ENCODE assay signal across 8 cellular contexts in genomic region chr3:184134746-184135148, GRCh38. TPM values are rescaled to one million over a fixed set of nuclear protein-coding genes. Genes with fewer than 3 reads are reported as not detected.
DNase-seq lines count a peak whose midpoint lies in the region; ATAC-seq and TF ChIP-seq lines count a peak whose summit lies in the region.

No MANE protein-coding gene starts in this region.

- intact Hi-C loops in psoas muscle (cut with DNase I): loop anchor here (2.0 to 5.0 kb wide), 5 partner anchors 20 to 237 kb away; partner anchors contain the start of genes ABCC5 (in 1 of the 2), DVL3 (in 1 of the 2) and PSMD2 (in 1 of the 2)
- intact Hi-C loops in left colon (cut with DNase I, micrococcal nuclease): loop anchor here in 1 of 2 donors (10.0 kb wide), 1 partner anchor 110 kb away; the partner anchor contains the start of genes ALG3 and EEF1AKMT4

- peak; percentile 13 for DNase-seq in GM12865 (ENCODE audit: low read depth)
- no peak for DNase-seq in SK-N-SH
- DNase-seq in foreskin keratinocyte: no peak
- no peak for DNase-seq in psoas muscle
- no peak for DNase-seq in left colon
- no peak for DNase-seq in GM19240 (ENCODE audit: insufficient read length, low spot score)
- no peak for DNase-seq in NCI-H526 (lab: John Stamatoyannopoulos, UW)

- ATAC-seq in HG02610 (IDR thresholded peaks at IDR 0.05; ENCODE audit: unreplicated experiment): peak; percentile 11
- ATAC-seq in foreskin keratinocyte: no peak
- peak in 2 of 4 donors; percentile 9 to 12 for ATAC-seq in psoas muscle
- ATAC-seq in left colon: no peak

- TF ChIP-seq CTCF in GM12865 (IDR thresholded peaks at IDR 0.05; ENCODE audit: insufficient read depth, low read depth, low read length, missing control alignments): no peak
- TF ChIP-seq CTCF in SK-N-SH (IDR thresholded peaks at IDR 0.05): no peak
- no peak for TF ChIP-seq CTCF in foreskin keratinocyte (conservative IDR thresholded peaks at IDR 0.05)
- no peak for TF ChIP-seq CTCF in psoas muscle (IDR thresholded peaks at IDR 0.05)

- no peaks in the 10 kb centered on the region for H3K9me2 ChIP-seq in SK-N-SH

- no peaks in the 10 kb centered on the region for H4K20me1 ChIP-seq in SK-N-SH (ENCODE audit: insufficient read depth)

- H3F3A ChIP-seq in SK-N-SH (replicated peaks; ENCODE audit: insufficient read depth): peaks cover 10% of the 10 kb centered on the region

- H3K9me3 ChIP-seq in SK-N-SH (no peaks in the 10 kb centered on the region), psoas muscle (no peaks in the 10 kb centered on the region)

- TF ChIP-seq EP300 in SK-N-SH (IDR thresholded peaks at IDR 0.05; ENCODE audit: borderline replicate concordance in 1 of 2, low read depth in 1 of 2, low read length in 1 of 2): no peak

- no peak for TF ChIP-seq RAD21 in SK-N-SH (IDR thresholded peaks at IDR 0.05; ENCODE audit: low read length)

- peaks cover 56% of the 10 kb centered on the region for H3K79me2 ChIP-seq in SK-N-SH (ENCODE audit: insufficient read depth)

- H3K36me3 ChIP-seq in SK-N-SH (replicated peaks in 1 of 2; ENCODE audit: control insufficient read depth in 1 of 2, insufficient read depth in 2 of 2, low read length in 1 of 2) (peaks cover 3 to 9% of the 10 kb centered on the region in 2 experiments), psoas muscle (ENCODE audit: insufficient read depth in 1 of 2, low read depth in 1 of 2) (peaks cover 3 to 29% of the 10 kb centered on the region in 2 donors)

- POLR2A ChIA-PET in SK-N-SH (lab: Yijun Ruan, JAX): interaction anchor here (1.3 to 1.5 kb wide), 2 partner anchors 10 to 21 kb away, joined by 4 to 9 read pairs; partner anchors contain the start of gene DVL3

- H3K4me3 ChIP-seq in GM12865 (ENCODE audit: low read depth, low read length) (peak overlapping the region; percentile 96), SK-N-SH (ENCODE audit: low read depth in 2 of 2, low read length in 1 of 2) (peak overlapping the region; percentile 82 to 96), psoas muscle (peak overlapping the region; percentile 96)

- CTCF ChIA-PET in SK-N-SH (lab: Yijun Ruan, JAX): interaction anchor here (0.7 to 4.0 kb wide), 12 partner anchors 10 to 551 kb away, joined by 3 to 31 read pairs (median 5); partner anchors contain the start of genes ABCC5, EEF1AKMT4 and PARL

- no peaks in the 10 kb centered on the region for H3K27me3 ChIP-seq in SK-N-SH (ENCODE audit: insufficient read depth)
- no peaks in the 10 kb centered on the region for H3K27me3 ChIP-seq in foreskin keratinocyte
- no peaks in the 10 kb centered on the region for H3K27me3 ChIP-seq in psoas muscle (ENCODE audit: insufficient read depth in 3 of 3, low read length in 2 of 3)

- H3K4me1 ChIP-seq in SK-N-SH (ENCODE audit: control insufficient read depth in 1 of 2, insufficient read depth in 2 of 2, low read depth in 1 of 2, low read length in 1 of 2) (peaks cover 0 to 8% of the 10 kb centered on the region in 2 experiments; a peak in 3 of 4 replicates), foreskin keratinocyte (peaks cover 4% of the 10 kb centered on the region), psoas muscle (peaks cover 11% of the 10 kb centered on the region)

- H3K9ac ChIP-seq in SK-N-SH: peak overlapping the region; percentile 92

- WGBS in SK-N-SH (ENCODE audit: low lambda C conversion rate): 0% methylated on average over 16 of the region's 21 CpGs
- WGBS in psoas muscle, 3 donors: 0% methylated on average over 21 of the region's 21 CpGs

- H2AFZ ChIP-seq in SK-N-SH (ENCODE audit: low read depth): peak overlapping the region; percentile 75

- H3K4me2 ChIP-seq in SK-N-SH: peak overlapping the region; percentile 90

- H3K27ac ChIP-seq in SK-N-SH (ENCODE audit: low read depth in 2 of 2, low read length in 1 of 2) (peak overlapping the region; percentile 70 to 86), foreskin keratinocyte (peak overlapping the region; percentile 30), psoas muscle (peak overlapping the region; percentile 93)

TF ChIP-seq in SK-N-SH, 30 proteins besides CTCF, POLR2A, EP300 and RAD21:
- TF ChIP-seq MEF2A (IDR thresholded peaks at IDR 0.05; ENCODE audit: borderline replicate concordance, low read depth) (no peak), JUND (IDR thresholded peaks at IDR 0.05) (no peak), RFX5 (IDR thresholded peaks at IDR 0.05; ENCODE audit: low read length) (no peak), POLR2AphosphoS5 (IDR thresholded peaks at IDR 0.05; ENCODE audit: low read depth, low read length) (no peak), GATA2 (CRISPR knock-in tag; IDR thresholded peaks at IDR 0.05) (no peak), TCF12 (IDR thresholded peaks at IDR 0.05) (no peak), EZH2phosphoT487 (IDR thresholded peaks at IDR 0.05; ENCODE audit: borderline replicate concordance, low read depth) (no peak), ELF1 (IDR thresholded peaks at IDR 0.05) (no peak), RXRA (IDR thresholded peaks at IDR 0.05; ENCODE audit: borderline replicate concordance, low read depth) (no peak), MAX (IDR thresholded peaks at IDR 0.05; ENCODE audit: low read depth) (no peak), YY1 (IDR thresholded peaks at IDR 0.05; ENCODE audit: low read depth) (no peak), TEAD4 (IDR thresholded peaks at IDR 0.05; ENCODE audit: borderline replicate concordance, insufficient read depth) (no peak)
- TF ChIP-seq, protein P1, sequence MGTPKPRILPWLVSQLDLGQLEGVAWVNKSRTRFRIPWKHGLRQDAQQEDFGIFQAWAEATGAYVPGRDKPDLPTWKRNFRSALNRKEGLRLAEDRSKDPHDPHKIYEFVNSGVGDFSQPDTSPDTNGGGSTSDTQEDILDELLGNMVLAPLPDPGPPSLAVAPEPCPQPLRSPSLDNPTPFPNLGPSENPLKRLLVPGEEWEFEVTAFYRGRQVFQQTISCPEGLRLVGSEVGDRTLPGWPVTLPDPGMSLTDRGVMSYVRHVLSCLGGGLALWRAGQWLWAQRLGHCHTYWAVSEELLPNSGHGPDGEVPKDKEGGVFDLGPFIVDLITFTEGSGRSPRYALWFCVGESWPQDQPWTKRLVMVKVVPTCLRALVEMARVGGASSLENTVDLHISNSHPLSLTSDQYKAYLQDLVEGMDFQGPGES (IDR thresholded peaks at IDR 0.05; ENCODE audit: low read depth, low read length): no peak

RNA-seq across cellular contexts. Expression of gene EIF2B5, which starts 0.4 kb away (rescaled TPM):
- polyA plus RNA-seq in SK-N-SH (2012; rRNA removed) (46.8 and 61.5 TPM in 2 replicates), foreskin keratinocyte (34.0 and 37.7 TPM in 2 replicates), psoas muscle (100 to 1,000 TPM in 1 of 3 donors, 10 to 100 TPM in 2; 61.4 to 101 (median 80.3) TPM)
- 36.1 and 42.9 TPM in 2 replicates for polyA plus RNA-seq in SK-N-SH (2012; cell fraction: cytosol; rRNA removed)
- 113 and 133 TPM in 2 replicates for polyA plus RNA-seq in SK-N-SH (2012; cell fraction: nucleus; rRNA removed)
- total RNA-seq in foreskin keratinocyte (42.3 and 45.1 TPM in 2 replicates), psoas muscle (10 to 100 TPM; 44.0 to 55.1 (median 50.0) TPM), left colon (10 to 100 TPM; 32.6 to 40.8 TPM)

RNA-seq across cellular contexts. Expression of gene DVL3, which starts 20.4 kb away (rescaled TPM):
- polyA plus RNA-seq in SK-N-SH (2012; rRNA removed) (29.6 and 30.1 TPM in 2 replicates), foreskin keratinocyte (24.0 and 26.9 TPM in 2 replicates), psoas muscle (10 to 100 TPM; 32.3 to 57.6 (median 36.1) TPM)
- 16.3 and 19.3 TPM in 2 replicates for polyA plus RNA-seq in SK-N-SH (2012; cell fraction: cytosol; rRNA removed)
- polyA plus RNA-seq in SK-N-SH (2012; cell fraction: nucleus; rRNA removed): 117 and 125 TPM in 2 replicates
- total RNA-seq in foreskin keratinocyte (26.5 and 31.5 TPM in 2 replicates), psoas muscle (10 to 100 TPM; 46.7 to 57.2 (median 47.7) TPM), left colon (10 to 100 TPM; 63.2 to 66.3 TPM)

RNA-seq across cellular contexts. Expression of gene HTR3E, which starts 37.9 kb away (rescaled TPM):
- not detected in 2 replicates for polyA plus RNA-seq in SK-N-SH (2012; rRNA removed)
- not detected in 2 replicates for polyA plus RNA-seq in SK-N-SH (2012; cell fraction: cytosol; rRNA removed)
- not detected in 2 replicates for polyA plus RNA-seq in SK-N-SH (2012; cell fraction: nucleus; rRNA removed)
- not detected in 2 replicates for total RNA-seq in foreskin keratinocyte
- polyA plus RNA-seq in foreskin keratinocyte: not detected in 2 replicates
- total RNA-seq in psoas muscle: not detected
- polyA plus RNA-seq in psoas muscle: under 1 TPM in 1 of 3 donors, not detected in 2; 0.01 TPM
- under 1 TPM; 0.50 to 0.70 TPM for total RNA-seq in left colon

RNA-seq across cellular contexts. Expression of gene AP2M1, which starts 39.9 kb away (rescaled TPM):
- 645 and 759 TPM in 2 replicates for polyA plus RNA-seq in SK-N-SH (2012; rRNA removed)
- polyA plus RNA-seq in SK-N-SH (2012; cell fraction: cytosol; rRNA removed): 537 and 665 TPM in 2 replicates
- polyA plus RNA-seq in SK-N-SH (2012; cell fraction: nucleus; rRNA removed): 480 and 683 TPM in 2 replicates
- total RNA-seq in foreskin keratinocyte: 290 and 295 TPM in 2 replicates
- 328 and 329 TPM in 2 replicates for polyA plus RNA-seq in foreskin keratinocyte
- total RNA-seq in psoas muscle: 100 to 1,000 TPM; 157 to 178 (median 165) TPM
- polyA plus RNA-seq in psoas muscle: 100 to 1,000 TPM; 166 to 299 (median 285) TPM
- 100 to 1,000 TPM; 211 to 219 TPM for total RNA-seq in left colon

RNA-seq across cellular contexts. Expression of gene ABCF3, which starts 51.3 kb away (rescaled TPM):
- polyA plus RNA-seq in SK-N-SH (2012; rRNA removed) (55.6 and 59.2 TPM in 2 replicates), foreskin keratinocyte (36.7 TPM in 2 replicates), psoas muscle (100 to 1,000 TPM in 1 of 3 donors, 10 to 100 TPM in 2; 68.5 to 108 (median 79.3) TPM)
- polyA plus RNA-seq in SK-N-SH (2012; cell fraction: cytosol; rRNA removed): 23.3 and 30.6 TPM in 2 replicates
- polyA plus RNA-seq in SK-N-SH (2012; cell fraction: nucleus; rRNA removed): 148 and 153 TPM in 2 replicates
- total RNA-seq in foreskin keratinocyte (32.0 and 35.0 TPM in 2 replicates), psoas muscle (10 to 100 TPM; 44.1 to 93.0 (median 72.7) TPM), left colon (10 to 100 TPM; 56.1 to 69.2 TPM)

Comparison
In these comparisons a context has a peak if more than half of its experiments do, and no peak if none do; other contexts are left out.
1. H3K27ac ChIP-seq: peak in every context shown above with its lines; median percentile 93 in psoas muscle; 78 in SK-N-SH; 30 in foreskin keratinocyte.